In the genomic region with DNA sequence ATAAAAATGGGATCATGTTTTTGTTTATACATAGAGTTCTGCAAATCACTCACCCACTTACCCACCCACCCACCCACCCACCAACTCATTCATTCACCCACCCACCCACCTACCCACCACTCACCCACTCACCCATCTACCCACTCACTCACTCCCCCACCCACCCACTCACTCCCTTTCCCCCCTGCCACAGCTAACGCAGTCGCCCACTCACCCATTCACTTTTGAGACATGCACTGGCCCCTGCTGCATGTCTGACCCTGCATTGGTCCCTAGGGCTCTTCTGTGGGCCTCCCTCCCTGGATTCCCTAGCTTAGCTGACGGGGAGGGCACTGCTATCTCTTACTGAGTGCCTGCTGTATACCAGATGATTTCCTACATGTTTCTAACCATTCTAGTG, we compare ENCODE assay signal across 31 cellular contexts.
"Had no signal": no experiment of that assay in that cellular context is flagged by ENCODE, and none has a peak within 500 bp of the region (broad histone marks: within the 10 kb centered on the region; RNA-seq: fewer than 3 reads in every experiment).

No MANE protein-coding gene starts in this region.

- DNase-seq: activated B cell treated with CpG ODN at 0.5 μM for 24 hours; activated CD4-positive, alpha-beta memory T cell treated with anti-CD3 and anti-CD28 coated beads for 36 hours; activated CD4-positive, alpha-beta T cell treated with anti-CD3 and anti-CD28 coated beads for 36 hours; activated CD4-positive, alpha-beta T cell treated with anti-CD3 and anti-CD28 coated beads, Interleukin-2, amount 10 ng/mL, durations not matched to agents 24 days and 14 days; activated CD8-positive, alpha-beta memory T cell treated with anti-CD3 and anti-CD28 coated beads, Interleukin-2, amount 10 ng/mL, durations not matched to agents 7 days and 5 days; activated CD8-positive, alpha-beta memory T cell treated with anti-CD3 and anti-CD28 coated beads, Interleukin-2, amount 50 U/mL, for 4 hours; activated CD8-positive, alpha-beta T cell treated with anti-CD3 and anti-CD28 coated beads, Interleukin-2, amount 10 ng/mL, durations not matched to agents 7 days and 5 days; activated effector memory CD4-positive, alpha-beta T cell treated with anti-CD3 and anti-CD28 coated beads, Interleukin-2, amount 50 U/mL, for 16 hours; activated naive CD4-positive, alpha-beta T cell treated with anti-CD3 and anti-CD28 coated beads for 36 hours; activated naive CD8-positive, alpha-beta T cell treated with anti-CD3 and anti-CD28 coated beads for 36 hours; activated naive CD8-positive, alpha-beta T cell treated with anti-CD3 and anti-CD28 coated beads, Interleukin-2, amount 50 U/mL, for 24 hours; activated T-cell treated with anti-CD3 and anti-CD28 coated beads, Interleukin-2, amount 50 U/mL, for 1 hour; activated T-cell treated with anti-CD3 and anti-CD28 coated beads, Interleukin-2, amount 50 U/mL, for 48 hours; adrenal gland; amygdala; body of pancreas; caudate nucleus; cortex of kidney; dermis blood vessel endothelial cell; effector CD4-positive, alpha-beta T cell; foreskin fibroblast; head of caudate nucleus; T-helper 17 cell; T1000; WERI-Rb-1 had no signal

- H3K4me3 ChIP-seq: adrenal gland, body of pancreas had no signal

- H3K4me1 ChIP-seq: adrenal gland, body of pancreas had no signal

- H3K9me3 Mint-ChIP-seq: activated B cell treated with CpG ODN at 0.5 μM for 24 hours; activated CD4-positive, alpha-beta memory T cell treated with anti-CD3 and anti-CD28 coated beads for 36 hours; activated CD4-positive, alpha-beta T cell treated with anti-CD3 and anti-CD28 coated beads, Interleukin-2, amount 10 ng/mL, durations not matched to agents 24 days and 14 days; activated naive CD4-positive, alpha-beta T cell treated with anti-CD3 and anti-CD28 coated beads for 36 hours; activated naive CD4-positive, alpha-beta T cell treated with anti-CD3 and anti-CD28 coated beads, Interleukin-2, amount 50 U/mL, for 24 hours; activated naive CD8-positive, alpha-beta T cell treated with anti-CD3 and anti-CD28 coated beads for 36 hours; activated naive CD8-positive, alpha-beta T cell treated with anti-CD3 and anti-CD28 coated beads, Interleukin-2, amount 50 U/mL, for 24 hours; activated T-helper 1 cell treated with anti-CD3 and anti-CD28 coated beads, Interleukin-12 subunit alpha, Interleukin-12 subunit beta, Interleukin-2, Interleukin-4 antibody, amounts not matched to agents 30 ng/mL and 10 ng/mL and 1 ng/mL, durations not matched to agents 14 hours and 24 hours and 36 hours; activated T-helper 2 cell treated with anti-CD3 and anti-CD28 coated beads, Interferon-gamma antibody, Interleukin-2, Interleukin-4, amounts not matched to agents 10 μg/mL and 5 μg/mL and 100 μg/mL, durations not matched to agents 14 hours and 24 hours and 36 hours; T-helper 2 cell treated with Interferon-gamma antibody and Interleukin-4, amounts not matched to agents 5 μg/mL and 100 μg/mL, for 36 hours had no signal

- H3K4me3 Mint-ChIP-seq: activated B cell treated with CpG ODN at 0.5 μM for 24 hours; activated CD4-positive, alpha-beta memory T cell treated with anti-CD3 and anti-CD28 coated beads for 36 hours; activated CD4-positive, alpha-beta T cell treated with anti-CD3 and anti-CD28 coated beads for 36 hours; activated CD4-positive, alpha-beta T cell treated with anti-CD3 and anti-CD28 coated beads, Interleukin-2, amount 10 ng/mL, durations not matched to agents 24 days and 14 days; activated CD8-positive, alpha-beta memory T cell treated with anti-CD3 and anti-CD28 coated beads, Interleukin-2, amount 10 ng/mL, durations not matched to agents 7 days and 5 days; activated CD8-positive, alpha-beta T cell treated with anti-CD3 and anti-CD28 coated beads, Interleukin-2, amount 10 ng/mL, durations not matched to agents 7 days and 5 days; activated naive CD4-positive, alpha-beta T cell treated with anti-CD3 and anti-CD28 coated beads for 36 hours; activated naive CD4-positive, alpha-beta T cell treated with anti-CD3 and anti-CD28 coated beads, Interleukin-2, amount 50 U/mL, for 24 hours; activated naive CD8-positive, alpha-beta T cell treated with anti-CD3 and anti-CD28 coated beads for 36 hours; activated naive CD8-positive, alpha-beta T cell treated with anti-CD3 and anti-CD28 coated beads, Interleukin-2, amount 50 U/mL, for 24 hours; activated T-helper 1 cell treated with anti-CD3 and anti-CD28 coated beads, Interleukin-12 subunit alpha, Interleukin-12 subunit beta, Interleukin-2, Interleukin-4 antibody, amounts not matched to agents 30 ng/mL and 10 ng/mL and 1 ng/mL, durations not matched to agents 14 hours and 24 hours and 36 hours; T-helper 17 cell; T-helper 2 cell treated with Interferon-gamma antibody and Interleukin-4, amounts not matched to agents 5 μg/mL and 100 μg/mL, for 36 hours had no signal

- ATAC-seq: activated CD4-positive, alpha-beta T cell treated with anti-CD3 and anti-CD28 coated beads for 36 hours; activated CD4-positive, CD25-positive, alpha-beta regulatory T cell treated with anti-CD3 and anti-CD28 coated beads, Interleukin-2, amount 50 U/mL, for 24 hours; activated CD8-positive, alpha-beta memory T cell treated with anti-CD3 and anti-CD28 coated beads, Interleukin-2, amount 10 ng/mL, durations not matched to agents 7 days and 5 days; activated CD8-positive, alpha-beta T cell treated with anti-CD3 and anti-CD28 coated beads, Interleukin-2, amount 10 ng/mL, durations not matched to agents 7 days and 5 days; activated naive CD8-positive, alpha-beta T cell treated with anti-CD3 and anti-CD28 coated beads, Interleukin-2, amount 50 U/mL, for 24 hours; body of pancreas; esophagus mucosa; T-helper 17 cell had no signal

- H3K27ac ChIP-seq: adrenal gland, body of pancreas, WERI-Rb-1 had no signal

- H3K36me3 Mint-ChIP-seq: activated CD4-positive, alpha-beta memory T cell treated with anti-CD3 and anti-CD28 coated beads for 36 hours; activated CD8-positive, alpha-beta memory T cell treated with anti-CD3 and anti-CD28 coated beads, Interleukin-2, amount 10 ng/mL, durations not matched to agents 7 days and 5 days; activated naive CD4-positive, alpha-beta T cell treated with anti-CD3 and anti-CD28 coated beads, Interleukin-2, amount 50 U/mL, for 24 hours; activated naive CD8-positive, alpha-beta T cell treated with anti-CD3 and anti-CD28 coated beads for 36 hours had no signal

- H3K27me3 ChIP-seq: body of pancreas had no signal

- H3K36me3 ChIP-seq: adrenal gland, WERI-Rb-1 had no signal

- H3K27ac Mint-ChIP-seq: activated B cell treated with CpG ODN at 0.5 μM for 24 hours; activated CD4-positive, alpha-beta memory T cell treated with anti-CD3 and anti-CD28 coated beads for 36 hours; activated CD4-positive, alpha-beta T cell treated with anti-CD3 and anti-CD28 coated beads for 36 hours; activated CD4-positive, alpha-beta T cell treated with anti-CD3 and anti-CD28 coated beads, Interleukin-2, amount 10 ng/mL, durations not matched to agents 24 days and 14 days; activated CD8-positive, alpha-beta memory T cell treated with anti-CD3 and anti-CD28 coated beads, Interleukin-2, amount 10 ng/mL, durations not matched to agents 7 days and 5 days; activated CD8-positive, alpha-beta T cell treated with anti-CD3 and anti-CD28 coated beads, Interleukin-2, amount 10 ng/mL, durations not matched to agents 7 days and 5 days; activated naive CD4-positive, alpha-beta T cell treated with anti-CD3 and anti-CD28 coated beads for 36 hours; activated naive CD4-positive, alpha-beta T cell treated with anti-CD3 and anti-CD28 coated beads, Interleukin-2, amount 50 U/mL, for 24 hours; activated naive CD8-positive, alpha-beta T cell treated with anti-CD3 and anti-CD28 coated beads for 36 hours; activated naive CD8-positive, alpha-beta T cell treated with anti-CD3 and anti-CD28 coated beads, Interleukin-2, amount 50 U/mL, for 24 hours; activated T-helper 1 cell treated with anti-CD3 and anti-CD28 coated beads, Interleukin-12 subunit alpha, Interleukin-12 subunit beta, Interleukin-2, Interleukin-4 antibody, amounts not matched to agents 30 ng/mL and 10 ng/mL and 1 ng/mL, durations not matched to agents 14 hours and 24 hours and 36 hours; activated T-helper 2 cell treated with anti-CD3 and anti-CD28 coated beads, Interferon-gamma antibody, Interleukin-2, Interleukin-4, amounts not matched to agents 10 μg/mL and 5 μg/mL and 100 μg/mL, durations not matched to agents 14 hours and 24 hours and 36 hours; T-helper 17 cell; T-helper 2 cell treated with Interferon-gamma antibody and Interleukin-4, amounts not matched to agents 5 μg/mL and 100 μg/mL, for 36 hours had no signal

- H3K4me1 Mint-ChIP-seq: activated B cell treated with CpG ODN at 0.5 μM for 24 hours; activated CD4-positive, alpha-beta T cell treated with anti-CD3 and anti-CD28 coated beads for 36 hours; activated CD4-positive, alpha-beta T cell treated with anti-CD3 and anti-CD28 coated beads, Interleukin-2, amount 10 ng/mL, durations not matched to agents 24 days and 14 days; activated CD8-positive, alpha-beta memory T cell treated with anti-CD3 and anti-CD28 coated beads, Interleukin-2, amount 10 ng/mL, durations not matched to agents 7 days and 5 days; activated naive CD4-positive, alpha-beta T cell treated with anti-CD3 and anti-CD28 coated beads, Interleukin-2, amount 50 U/mL, for 24 hours; activated naive CD8-positive, alpha-beta T cell treated with anti-CD3 and anti-CD28 coated beads for 36 hours; activated naive CD8-positive, alpha-beta T cell treated with anti-CD3 and anti-CD28 coated beads, Interleukin-2, amount 50 U/mL, for 24 hours had no signal
